16 cellular contexts compared by ENCODE assay signal in the genomic region with DNA sequence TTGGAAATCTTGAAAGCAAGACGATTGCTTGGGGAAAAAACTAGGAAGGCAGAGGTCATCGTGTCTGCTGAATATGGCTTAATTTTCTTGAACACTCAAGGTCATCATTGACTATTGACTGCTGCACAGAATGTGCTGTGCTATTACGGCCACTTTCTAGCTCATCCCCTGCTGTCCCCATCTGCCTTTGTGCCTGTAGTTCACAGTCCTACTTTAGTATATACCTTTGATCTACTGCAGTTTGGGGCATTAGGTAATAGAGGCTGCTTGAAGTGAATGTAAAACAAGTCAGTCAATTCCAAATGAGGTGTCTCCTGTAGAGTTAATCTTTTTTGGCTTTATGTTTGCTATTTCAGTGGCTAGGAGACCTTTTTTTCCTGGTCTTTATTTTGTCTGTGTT. TPM values are rescaled to one million over a fixed set of nuclear protein-coding genes. Genes with fewer than 3 reads are reported as not detected.
DNase-seq lines count a peak whose midpoint lies in the region; FAIRE-seq and TF ChIP-seq lines count a peak whose summit lies in the region.
"Had no signal": no experiment of that assay in that cellular context is flagged by ENCODE, and none has a peak within 500 bp of the region (broad histone marks: within the 10 kb centered on the region; RNA-seq: fewer than 3 reads in every experiment).

No MANE protein-coding gene starts in this region.

- POLR2A ChIA-PET in HEK293 (lab: Yijun Ruan, JAX), result no interaction called here

- 84% methylated on average over 3 of the region's 3 CpGs for WGBS in smooth muscle cell (ENCODE audit: low lambda C conversion rate)

- no peaks in the 10 kb centered on the region for H4K20me1 ChIP-seq in keratinocyte (ENCODE audit: control insufficient read depth, extremely low read depth, insufficient read depth, low read length)
- peaks cover 95% of the 10 kb centered on the region for H4K20me1 ChIP-seq in smooth muscle cell (ENCODE audit: low read depth)

- CTCF ChIA-PET in HEK293 (lab: Yijun Ruan, JAX), result no interaction called here

- H3K9me3 ChIP-seq in HEK293 (ENCODE audit: control insufficient read depth, insufficient read depth, low read depth, low read length), result no peaks in the 10 kb centered on the region
- H3K9me3 ChIP-seq in keratinocyte (ENCODE audit: control insufficient read depth, low read depth, low read length), result no peaks in the 10 kb centered on the region
- no peaks in the 10 kb centered on the region for H3K9me3 ChIP-seq in smooth muscle cell (replicated peaks; ENCODE audit: low read depth)

- TF ChIP-seq CTCF in HEK293 (tag by site-specific recombination; IDR thresholded peaks at IDR 0.05) (no peak), keratinocyte (optimal IDR thresholded peaks at IDR 0.05 in 1 of 3, IDR thresholded peaks at IDR 0.05 in 1 of 3, conservative IDR thresholded peaks at IDR 0.05 in 1 of 3; ENCODE audit: extremely low read depth in 1 of 3, insufficient read depth in 2 of 3, low read length in 3 of 3) (no peak), smooth muscle cell (IDR thresholded peaks at IDR 0.05; ENCODE audit: borderline replicate concordance, insufficient read depth, poor library complexity, severe bottlenecking) (no peak), GM13977 (IDR thresholded peaks at IDR 0.05; ENCODE audit: extremely low read depth, insufficient read depth, missing control alignments) (no peak), D721Med (IDR thresholded peaks at IDR 0.05; ENCODE audit: insufficient read depth, missing control alignments) (no peak)

- FAIRE-seq in keratinocyte (lab: Jason Lieb, UNC) (peak; percentile 43), D721Med (lab: Jason Lieb, UNC) (no peak)
- FAIRE-seq: G401.6, GM12891 had no signal

- in situ Hi-C loops in GM13977 (cut with MboI; ENCODE audit: low pct_unique_long_range_greater_than_20kb, low sequenced_read_pairs, unreplicated experiment), result no loop called here

- H3K4me3 ChIP-seq in HEK293 (ENCODE audit: low read depth, low read length) (no peak overlapping the region), keratinocyte (ENCODE audit: control insufficient read depth in 2 of 3, extremely low read depth in 1 of 3, insufficient read depth in 2 of 3, low read depth in 1 of 3, low read length in 3 of 3) (no peak overlapping the region), smooth muscle cell (no peak overlapping the region)
- H3K4me3 ChIP-seq: BLaER1 treated with 17β-estradiol and CSF1 and Interleukin-3, amounts not matched to agents 10 nM and 100 nM; GM23338 had no signal

- no peak overlapping the region for H3K4me2 ChIP-seq in keratinocyte (ENCODE audit: control insufficient read depth, extremely low read depth, insufficient read depth, low read depth, low read length)
- no peak overlapping the region for H3K4me2 ChIP-seq in smooth muscle cell
- H3K4me2 ChIP-seq: BLaER1 treated with 17β-estradiol and CSF1 and Interleukin-3, amounts not matched to agents 10 nM and 100 nM; GM23338 had no signal

- dilution Hi-C loops in keratinocyte (cut with MboI; ENCODE audit: extremely low pct_ligation_motif_present, low sequenced_read_pairs), result no loop called here

- no peaks in the 10 kb centered on the region for H3K27me3 ChIP-seq in keratinocyte (ENCODE audit: control insufficient read depth, extremely low read depth, insufficient read depth, low read length)
- no peaks in the 10 kb centered on the region for H3K27me3 ChIP-seq in smooth muscle cell (ENCODE audit: low read depth)

- DNase-seq in NCI-H2227 treated with DMSO at 0.1 percent for 48 hours (lab: John Stamatoyannopoulos, UW), result peak; percentile 24
- no peak for DNase-seq in keratinocyte (ENCODE audit: low read depth, low spot score)
- no peak for DNase-seq in smooth muscle cell (lab: John Stamatoyannopoulos, UW; ENCODE audit: unreplicated experiment)
- no peak for DNase-seq in GM13977 (ENCODE audit: low spot score)
- no peak for DNase-seq in stimulated activated CD4-positive, alpha-beta T cell treated with anti-CD3 and anti-CD28 coated beads, Interleukin-2, amount 100 ng/mL, for 24 hours
- DNase-seq in D721Med (ENCODE audit: insufficient read length, low spot score), result no peak
- DNase-seq: ACHN; Calu3; CD4-positive, CD25-positive, alpha-beta regulatory T cell; DMS79; H7 had no signal

- no peak overlapping the region for H3K27ac ChIP-seq in HEK293 (ENCODE audit: extremely low read depth, low read depth, low read length)
- no peak overlapping the region for H3K27ac ChIP-seq in keratinocyte (ENCODE audit: control insufficient read depth, insufficient read depth, low read length)
- H3K27ac ChIP-seq in smooth muscle cell (ENCODE audit: low read depth), result peak overlapping the region; percentile 51
- H3K27ac ChIP-seq: BLaER1 treated with 17β-estradiol and CSF1 and Interleukin-3, amounts not matched to agents 10 nM and 100 nM had no signal

- H3K36me3 ChIP-seq in HEK293 (ENCODE audit: control insufficient read depth in 2 of 2, insufficient read depth in 1 of 2, low read length in 2 of 2) (peaks cover 0 to 4% of the 10 kb centered on the region in 2 experiments; a peak in 1 of 3 replicates), keratinocyte (ENCODE audit: control insufficient read depth in 2 of 2, extremely low read depth in 1 of 2, insufficient read depth in 2 of 2, low read length in 2 of 2) (peaks cover 0 to 3% of the 10 kb centered on the region in 2 experiments), smooth muscle cell (ENCODE audit: low read depth) (no peaks in the 10 kb centered on the region)
- H3K36me3 ChIP-seq: BLaER1 treated with 17β-estradiol and CSF1 and Interleukin-3, amounts not matched to agents 10 nM and 100 nM had no signal

- H3K4me1 ChIP-seq in HEK293 (ENCODE audit: control insufficient read depth, insufficient read depth, low read length) (peaks cover 10% of the 10 kb centered on the region), keratinocyte (ENCODE audit: control insufficient read depth, extremely low read depth, insufficient read depth, low read length) (peaks cover 16% of the 10 kb centered on the region), smooth muscle cell (ENCODE audit: low read depth) (no peaks in the 10 kb centered on the region)
- H3K4me1 ChIP-seq: BLaER1 treated with 17β-estradiol and CSF1 and Interleukin-3, amounts not matched to agents 10 nM and 100 nM had no signal

- H3K79me2 ChIP-seq in keratinocyte (ENCODE audit: control insufficient read depth, insufficient read depth, low read length) (peaks cover 93% of the 10 kb centered on the region), smooth muscle cell (ENCODE audit: low read depth) (peaks cover 96% of the 10 kb centered on the region)

- no peaks in the 10 kb centered on the region for H3K9me1 ChIP-seq in keratinocyte (ENCODE audit: control insufficient read depth, extremely low read depth, insufficient read depth, low read length)

- H3K9ac ChIP-seq in keratinocyte (ENCODE audit: control insufficient read depth, extremely low read depth, insufficient read depth, low read length), result no peak overlapping the region
- H3K9ac ChIP-seq in smooth muscle cell (ENCODE audit: low read depth), result no peak overlapping the region
- H3K9ac ChIP-seq: BLaER1 treated with 17β-estradiol and CSF1 and Interleukin-3, amounts not matched to agents 10 nM and 100 nM had no signal

- no peak overlapping the region for H2AFZ ChIP-seq in keratinocyte (ENCODE audit: control insufficient read depth, low read length)
- H2AFZ ChIP-seq in smooth muscle cell (ENCODE audit: low read depth), result no peak overlapping the region
- H2AFZ ChIP-seq: GM23338 had no signal

- H3F3A ChIP-seq in smooth muscle cell (ENCODE audit: low read depth), result no peaks in the 10 kb centered on the region

TF ChIP-seq in HEK293, 187 proteins besides CTCF, POLR2A, EP300 and RAD21:
- TF ChIP-seq ZNF660 (tag by site-specific recombination; IDR thresholded peaks at IDR 0.05) (peak; percentile 48; the same call in 1 of the 2 replicates), GLIS2 (tag by site-specific recombination; IDR thresholded peaks at IDR 0.05) (no peak)

RNA-seq across cellular contexts. Expression of gene RAB4A, which starts 8.3 kb away (rescaled TPM):
- polyA plus RNA-seq in keratinocyte (27.7 to 54.7 TPM (median 42.0 TPM) in 3 replicates), smooth muscle cell (46.6 and 52.7 TPM in 2 replicates)
- polyA plus RNA-seq in keratinocyte (2011; ENCODE audit: low read depth), result 61.7 TPM
- polyA plus RNA-seq in keratinocyte (2011; cell fraction: cytosol; rRNA removed), result 55.3 and 55.7 TPM in 2 replicates
- polyA plus RNA-seq in keratinocyte (2011; cell fraction: nucleus; rRNA removed), result 11.5 and 15.5 TPM in 2 replicates
- polyA plus RNA-seq in keratinocyte (2012; ENCODE audit: low replicate concordance), result 45.9 and 72.4 TPM in 2 replicates
- polyA minus RNA-seq in keratinocyte, result 2.3 to 15.1 TPM (median 5.9 TPM) in 3 replicates
- polyA minus RNA-seq in keratinocyte (2011; cell fraction: cytosol; rRNA and poly(A)+ RNA removed), result 17.3 TPM
- 6.1 and 12.3 TPM in 2 replicates for polyA minus RNA-seq in keratinocyte (2011; cell fraction: nucleus; rRNA and poly(A)+ RNA removed)
- 25.1 and 43.9 TPM in 2 replicates for total RNA-seq in smooth muscle cell
